Comparison of ENCODE assay signal across 10 cellular contexts in the genomic region with DNA sequence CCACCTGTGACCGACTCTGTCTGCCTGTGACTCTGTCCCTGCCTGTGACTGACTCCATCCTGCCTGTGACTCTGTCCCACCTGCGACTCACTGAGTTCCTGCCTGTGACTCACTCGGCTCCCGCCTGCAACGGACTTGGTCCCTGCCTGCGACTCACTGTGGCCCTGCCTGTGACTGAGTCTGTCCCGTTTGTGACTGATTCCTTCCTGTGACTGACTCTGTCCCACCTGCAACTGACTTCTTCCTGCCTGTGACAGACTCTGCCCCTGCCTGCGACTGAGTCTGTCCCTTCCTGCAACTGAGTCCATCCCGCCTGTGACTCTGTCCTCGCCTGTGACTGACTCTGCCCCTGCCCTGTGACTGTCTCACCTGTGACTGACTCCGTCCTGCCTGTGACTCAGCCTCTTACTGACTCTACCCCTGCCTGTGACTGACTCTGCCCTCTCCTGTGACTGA. TPM values are rescaled to one million over a fixed set of nuclear protein-coding genes. Genes with fewer than 3 reads are reported as not detected.
DNase-seq lines count a peak whose midpoint lies in the region; ATAC-seq and TF ChIP-seq lines count a peak whose summit lies in the region.
"Had no signal": no experiment of that assay in that cellular context is flagged by ENCODE, and none has a peak within 500 bp of the region (broad histone marks: within the 10 kb centered on the region; RNA-seq: fewer than 3 reads in every experiment).

No MANE protein-coding gene starts in this region.

- H3K9me3 ChIP-seq in Caco-2: no peaks in the 10 kb centered on the region
- H3K9me3 ChIP-seq in suprapubic skin: no peaks in the 10 kb centered on the region

- H3K27me3 ChIP-seq in Caco-2 (replicated peaks; ENCODE audit: control insufficient read depth, insufficient read depth, low read length) (no peaks in the 10 kb centered on the region), suprapubic skin (no peaks in the 10 kb centered on the region)

- CTCF ChIA-PET in Caco-2 (lab: Charles Lee): no interaction called here
- CTCF ChIA-PET in activated B cell treated with CpG ODN at 0.5 μM for 24 hours (lab: Charles Lee): no interaction called here

- WGBS in suprapubic skin: 75% methylated on average over 11 of the region's 11 CpGs

- no TSS peak for BruUV-seq in Caco-2 (replicated peaks; lab: Mats Ljungman, UMichigan)

- peaks cover 8% of the 10 kb centered on the region for H3K36me3 ChIP-seq in Caco-2 (ENCODE audit: control insufficient read depth, insufficient read depth, low read length)
- peaks cover 77% of the 10 kb centered on the region for H3K36me3 ChIP-seq in suprapubic skin

- peaks cover 13% of the 10 kb centered on the region for H3K4me1 Mint-ChIP-seq in Caco-2 (ENCODE audit: low read depth, unreplicated experiment)
- no peaks in the 10 kb centered on the region for H3K4me1 Mint-ChIP-seq in activated B cell treated with CpG ODN at 0.5 μM for 24 hours
- H3K4me1 Mint-ChIP-seq in effector memory CD8-positive, alpha-beta T cell (ENCODE audit: low read depth in 2 of 2): peaks cover 12 to 25% of the 10 kb centered on the region in 2 donors

- H3K4me3 Mint-ChIP-seq in Caco-2 (ENCODE audit: unreplicated experiment) (peak overlapping the region; percentile 10), activated B cell treated with CpG ODN at 0.5 μM for 24 hours (no peak overlapping the region)
- H3K4me3 Mint-ChIP-seq in effector memory CD8-positive, alpha-beta T cell: peak overlapping the region in 1 of 2 donors; percentile 24

- intact Hi-C loops in Caco-2 (cut with micrococcal nuclease; ENCODE audit: unreplicated experiment): no loop called here
- intact Hi-C loops in activated B cell treated with CpG ODN at 0.5 μM for 24 hours (cut with micrococcal nuclease): no loop called here

- ATAC-seq in activated B cell treated with CpG ODN at 0.5 μM for 24 hours (ENCODE audit: low read depth) (peak; percentile 40), GM18505 (IDR thresholded peaks at IDR 0.05; ENCODE audit: unreplicated experiment) (no peak)
- peak; percentile 63 for ATAC-seq in effector memory CD8-positive, alpha-beta T cell (replicated peaks)

- H3K27me3 Mint-ChIP-seq in Caco-2 (ENCODE audit: insufficient read depth, unreplicated experiment) (no peaks in the 10 kb centered on the region), activated B cell treated with CpG ODN at 0.5 μM for 24 hours (no peaks in the 10 kb centered on the region)
- no peaks in the 10 kb centered on the region for H3K27me3 Mint-ChIP-seq in effector memory CD8-positive, alpha-beta T cell

- peak in 1 of 2 experiments; percentile 24 for DNase-seq in Caco-2
- DNase-seq in activated B cell treated with CpG ODN at 0.5 μM for 24 hours: no peak
- DNase-seq in effector memory CD8-positive, alpha-beta T cell: no peak
- peak; percentile 36 to 53 for DNase-seq in stimulated activated CD4-positive, alpha-beta T cell treated with anti-CD3 and anti-CD28 coated beads, Interleukin-1b, Interleukin-23, amount 100 ng/mL, for 4 hours (ENCODE audit: low read depth in 2 of 2)
- DNase-seq in inferior parietal cortex (ENCODE audit: extremely low spot score): no peak
- DNase-seq in suprapubic skin (ENCODE audit: low spot score in 2 of 2): no peak
- no peak for DNase-seq in NCI-H446 treated with DMSO at 0.1 percent for 48 hours (lab: John Stamatoyannopoulos, UW)
- DNase-seq: aorta, NCI-H510A treated with DMSO at 0.1 percent for 48 hours had no signal

- H3K36me3 Mint-ChIP-seq in Caco-2 (ENCODE audit: insufficient read depth, unreplicated experiment) (peaks cover 72% of the 10 kb centered on the region), activated B cell treated with CpG ODN at 0.5 μM for 24 hours (ENCODE audit: low read depth) (peaks cover 70% of the 10 kb centered on the region)
- H3K36me3 Mint-ChIP-seq in effector memory CD8-positive, alpha-beta T cell (ENCODE audit: insufficient read depth): peaks cover 55% of the 10 kb centered on the region

- H3K27ac ChIP-seq in suprapubic skin: no peak overlapping the region

- no peaks in the 10 kb centered on the region for H3K9me3 Mint-ChIP-seq in Caco-2 (ENCODE audit: unreplicated experiment)
- no peaks in the 10 kb centered on the region for H3K9me3 Mint-ChIP-seq in activated B cell treated with CpG ODN at 0.5 μM for 24 hours
- H3K9me3 Mint-ChIP-seq in effector memory CD8-positive, alpha-beta T cell: no peaks in the 10 kb centered on the region

- H3K27ac Mint-ChIP-seq in Caco-2 (ENCODE audit: unreplicated experiment) (peak overlapping the region; percentile 84), activated B cell treated with CpG ODN at 0.5 μM for 24 hours (peak overlapping the region; percentile 18)
- H3K27ac Mint-ChIP-seq in effector memory CD8-positive, alpha-beta T cell: peak overlapping the region; percentile 22 to 89

- no peak for TF ChIP-seq EP300 in suprapubic skin (IDR thresholded peaks at IDR 0.05)

- H3K4me1 ChIP-seq in Caco-2 (no peaks in the 10 kb centered on the region), suprapubic skin (peaks cover 7% of the 10 kb centered on the region)

- no peak for TF ChIP-seq POLR2A in GM18505 (IDR thresholded peaks at IDR 0.05; ENCODE audit: borderline replicate concordance, extremely low read depth, insufficient read depth, insufficient read length)
- TF ChIP-seq POLR2A in suprapubic skin (IDR thresholded peaks at IDR 0.05): no peak

- H3K4me3 ChIP-seq in Caco-2 (ENCODE audit: low read depth, low read length) (no peak overlapping the region), suprapubic skin (no peak overlapping the region)

- TF ChIP-seq CTCF in Caco-2 (IDR thresholded peaks at IDR 0.05; ENCODE audit: insufficient read depth in 1 of 2, low read depth in 1 of 2, low read length in 1 of 2, severe bottlenecking in 1 of 2, unreplicated experiment in 1 of 2) (no peak), activated B cell treated with CpG ODN at 0.5 μM for 24 hours (IDR thresholded peaks at IDR 0.05) (no peak), suprapubic skin (IDR thresholded peaks at IDR 0.05) (no peak)

- POLR2A ChIA-PET in Caco-2 (lab: Charles Lee) (no interaction called here), activated B cell treated with CpG ODN at 0.5 μM for 24 hours (lab: Charles Lee) (no interaction called here)

RNA-seq across cellular contexts. Expression of a gene that starts 9.6 kb away (rescaled TPM):
- 26.3 and 27.4 TPM in 2 replicates for total RNA-seq in Caco-2 (2022)
- 31.7 and 35.2 TPM in 2 replicates for total RNA-seq in activated B cell treated with CpG ODN at 0.5 μM for 24 hours
- 100 to 1,000 TPM in 1 of 4 donors, 10 to 100 TPM in 3; 16.2 to 107 (median 24.9) TPM for total RNA-seq in suprapubic skin

RNA-seq across cellular contexts. Expression of a gene that starts 47.7 kb away (rescaled TPM):
- 81.1 and 89.3 TPM in 2 replicates for total RNA-seq in Caco-2 (2022)
- 67.3 and 73.7 TPM in 2 replicates for total RNA-seq in activated B cell treated with CpG ODN at 0.5 μM for 24 hours
- 100 to 1,000 TPM in 1 of 4 donors, 10 to 100 TPM in 3; 58.7 to 112 (median 69.5) TPM for total RNA-seq in suprapubic skin

Comparison
In these comparisons a context has a peak if more than half of its experiments do, and no peak if none do; other contexts are left out.
1. DNase-seq: peak in stimulated activated CD4-positive, alpha-beta T cell treated with anti-CD3 and anti-CD28 coated beads, Interleukin-1b, Interleukin-23, amount 100 ng/mL, for 4 hours (2 of 2); none in activated B cell treated with CpG ODN at 0.5 μM for 24 hours (single experiment), effector memory CD8-positive, alpha-beta T cell (0 of 3), inferior parietal cortex (single experiment), suprapubic skin (0 of 2) and NCI-H446 treated with DMSO at 0.1 percent for 48 hours (single experiment).
2. H3K27ac Mint-ChIP-seq: peak in every context shown above with its lines; median percentile 84 in Caco-2; 56 in effector memory CD8-positive, alpha-beta T cell; 18 in activated B cell treated with CpG ODN at 0.5 μM for 24 hours.